15 cellular contexts compared by ENCODE assay signal in genomic region chr5:14281746-14282181, GRCh38.
DNase-seq lines count a peak whose midpoint lies in the region; ATAC-seq and TF ChIP-seq lines count a peak whose summit lies in the region.
"Had no signal": no experiment of that assay in that cellular context is flagged by ENCODE, and none has a peak within 500 bp of the region (broad histone marks: within the 10 kb centered on the region; RNA-seq: fewer than 3 reads in every experiment).

No MANE protein-coding gene starts in this region.

- no peak overlapping the region for H3K27ac Mint-ChIP-seq in activated naive CD8-positive, alpha-beta T cell treated with anti-CD3 and anti-CD28 coated beads, Interleukin-2, amount 50 U/mL, for 24 hours
- no peak overlapping the region for H3K27ac Mint-ChIP-seq in CD4-positive, alpha-beta memory T cell

- H3K36me3 ChIP-seq in uterus = no peaks in the 10 kb centered on the region
- H3K36me3 ChIP-seq in CD4-positive, alpha-beta memory T cell (ENCODE audit: insufficient read depth, low read length) = no peaks in the 10 kb centered on the region
- H3K36me3 ChIP-seq: neutrophil had no signal

- CTCF ChIA-PET in CD4-positive, alpha-beta memory T cell (lab: Charles Lee; ENCODE audit: partially characterized antibody) = no interaction called here

- intact Hi-C loops in uterus (cut with DNase I; ENCODE audit: low total_unique reads) (no loop called here), cardiac septum (cut with DNase I) (no loop called here)
- intact Hi-C loops in CD4-positive, alpha-beta memory T cell (cut with micrococcal nuclease) = no loop called here

- H3K27me3 ChIP-seq in uterus = no peaks in the 10 kb centered on the region
- no peaks in the 10 kb centered on the region for H3K27me3 ChIP-seq in CD4-positive, alpha-beta memory T cell (ENCODE audit: insufficient read depth, low read length)
- H3K27me3 ChIP-seq: neutrophil had no signal

- H3K9me3 Mint-ChIP-seq in activated naive CD8-positive, alpha-beta T cell treated with anti-CD3 and anti-CD28 coated beads, Interleukin-2, amount 50 U/mL, for 24 hours = no peaks in the 10 kb centered on the region
- no peaks in the 10 kb centered on the region for H3K9me3 Mint-ChIP-seq in CD4-positive, alpha-beta memory T cell

- no peaks in the 10 kb centered on the region for H3K36me3 Mint-ChIP-seq in activated naive CD8-positive, alpha-beta T cell treated with anti-CD3 and anti-CD28 coated beads, Interleukin-2, amount 50 U/mL, for 24 hours (ENCODE audit: low read depth)
- no peaks in the 10 kb centered on the region for H3K36me3 Mint-ChIP-seq in CD4-positive, alpha-beta memory T cell

- no peak for TF ChIP-seq CTCF in uterus (IDR thresholded peaks at IDR 0.05)

- peak; percentile 75 for ATAC-seq in GM18498 (IDR thresholded peaks at IDR 0.05; ENCODE audit: unreplicated experiment)
- ATAC-seq in GM19043 (IDR thresholded peaks at IDR 0.05; ENCODE audit: low read depth, unreplicated experiment) = peak; percentile 61
- peak; percentile 77 for ATAC-seq in HG02981 (IDR thresholded peaks at IDR 0.05; ENCODE audit: unreplicated experiment)
- peak; percentile 79 for ATAC-seq in activated naive CD8-positive, alpha-beta T cell treated with anti-CD3 and anti-CD28 coated beads, Interleukin-2, amount 50 U/mL, for 24 hours

- no peak overlapping the region for H3K27ac ChIP-seq in uterus
- H3K27ac ChIP-seq in CD4-positive, alpha-beta memory T cell (ENCODE audit: low read depth, low read length) = no peak overlapping the region
- H3K27ac ChIP-seq: neutrophil, thoracic aorta had no signal

- peaks cover 4% of the 10 kb centered on the region for H3K27me3 Mint-ChIP-seq in activated naive CD8-positive, alpha-beta T cell treated with anti-CD3 and anti-CD28 coated beads, Interleukin-2, amount 50 U/mL, for 24 hours
- H3K27me3 Mint-ChIP-seq in CD4-positive, alpha-beta memory T cell = peaks cover 7 to 8% of the 10 kb centered on the region in 2 donors

- peaks cover 7% of the 10 kb centered on the region for H3K4me1 Mint-ChIP-seq in activated naive CD8-positive, alpha-beta T cell treated with anti-CD3 and anti-CD28 coated beads, Interleukin-2, amount 50 U/mL, for 24 hours
- peaks cover 0 to 4% (median 2%) of the 10 kb centered on the region in 4 donors for H3K4me1 Mint-ChIP-seq in CD4-positive, alpha-beta memory T cell

- POLR2A ChIA-PET in CD4-positive, alpha-beta memory T cell (lab: Charles Lee; ENCODE audit: partially characterized antibody) = no interaction called here

- H3K4me1 ChIP-seq in uterus = no peaks in the 10 kb centered on the region
- H3K4me1 ChIP-seq in CD4-positive, alpha-beta memory T cell (ENCODE audit: insufficient read depth, low read length) = no peaks in the 10 kb centered on the region

- H3K4me3 Mint-ChIP-seq in activated naive CD8-positive, alpha-beta T cell treated with anti-CD3 and anti-CD28 coated beads, Interleukin-2, amount 50 U/mL, for 24 hours = no peak overlapping the region
- no peak overlapping the region for H3K4me3 Mint-ChIP-seq in CD4-positive, alpha-beta memory T cell

- no peak for DNase-seq in activated naive CD8-positive, alpha-beta T cell treated with anti-CD3 and anti-CD28 coated beads, Interleukin-2, amount 50 U/mL, for 24 hours
- DNase-seq in DMS 273 treated with DMSO at 0.1 percent for 48 hours (lab: John Stamatoyannopoulos, UW) = no peak
- DNase-seq in uterus = no peak
- DNase-seq in cardiac septum (ENCODE audit: low spot score) = no peak
- no peak for DNase-seq in CD4-positive, alpha-beta memory T cell
- DNase-seq: cerebellar nuclear complex; kidney; NCI-H524; stimulated activated CD4-positive, alpha-beta T cell treated with anti-CD3 and anti-CD28 coated beads, Interleukin-2, amount 100 ng/mL, for 48 hours; T-helper 1 cell had no signal

- TF ChIP-seq POLR2A in uterus (IDR thresholded peaks at IDR 0.05) = no peak

- no peaks in the 10 kb centered on the region for H3K9me3 ChIP-seq in uterus
- no peaks in the 10 kb centered on the region for H3K9me3 ChIP-seq in CD4-positive, alpha-beta memory T cell (ENCODE audit: control insufficient read depth in 1 of 2, low read length in 2 of 2)
- H3K9me3 ChIP-seq: neutrophil, thoracic aorta had no signal

- H3K4me3 ChIP-seq in uterus = no peak overlapping the region
- no peak overlapping the region for H3K4me3 ChIP-seq in CD4-positive, alpha-beta memory T cell (ENCODE audit: low read length in 2 of 2)
- H3K4me3 ChIP-seq: thoracic aorta had no signal
